12 cellular contexts compared by ENCODE assay signal in genomic region chr18:48825101-48825745, GRCh38.
DNase-seq lines count a peak whose midpoint lies in the region; ATAC-seq and TF ChIP-seq lines count a peak whose summit lies in the region.
"Had no signal": no experiment of that assay in that cellular context is flagged by ENCODE, and none has a peak within 500 bp of the region (broad histone marks: within the 10 kb centered on the region; RNA-seq: fewer than 3 reads in every experiment).

No MANE protein-coding gene starts in this region.

- H3K4me3 ChIP-seq in adrenal gland (no peak overlapping the region), trophoblast cell (ENCODE audit: low read depth, low read length) (no peak overlapping the region)
- H3K4me3 ChIP-seq: left lung had no signal

- peak overlapping the region; percentile 10 for H3K4ac ChIP-seq in trophoblast cell (ENCODE audit: low read depth, low read length)

- no peak overlapping the region for H4K12ac ChIP-seq in trophoblast cell (ENCODE audit: low read depth, low read length)

- peak overlapping the region; percentile 21 for H2BK5ac ChIP-seq in trophoblast cell (ENCODE audit: low read depth, low read length, poor library complexity)

- H4K8ac ChIP-seq in trophoblast cell (ENCODE audit: low read depth, low read length): peak overlapping the region; percentile 55

- H3K4me2 ChIP-seq in trophoblast cell (ENCODE audit: low read length): no peak overlapping the region

- H3K18ac ChIP-seq in trophoblast cell (ENCODE audit: low read length): peak overlapping the region; percentile 24

- no peaks in the 10 kb centered on the region for H3K9me3 ChIP-seq in adrenal gland (replicated peaks in 1 of 3)
- no peaks in the 10 kb centered on the region for H3K9me3 ChIP-seq in trophoblast cell (ENCODE audit: insufficient read depth, low read depth, low read length)
- H3K9me3 ChIP-seq: left lung had no signal

- CTCF ChIA-PET in activated CD4-positive, alpha-beta T cell treated with anti-CD3 and anti-CD28 coated beads, Interleukin-2, amount 10 ng/mL, durations not matched to agents 7 days and 5 days (lab: Charles Lee): interaction anchor here (0.7 kb wide), 2 partner anchors 10 to 32 kb away, joined by 4 read pairs; no protein-coding TSS in a partner anchor

- DNase-seq in EH (ENCODE audit: low read depth) (peak; percentile 75), adrenal gland (peak in 4 of 7 donors; percentile 9 to 55 (median 18)), glutamatergic neuron (peak; percentile 3), trophoblast cell (no peak), activated gamma-delta T cell treated with Interleukin-2 at 50 U/mL for 16 hours (no peak)
- no peak for DNase-seq in activated CD4-positive, alpha-beta T cell treated with anti-CD3 and anti-CD28 coated beads, Interleukin-2, amount 10 ng/mL, durations not matched to agents 7 days and 5 days
- DNase-seq: retina had no signal

- peaks cover 38% of the 10 kb centered on the region for H3K79me1 ChIP-seq in trophoblast cell (ENCODE audit: low read length)

- H3K27ac ChIP-seq in adrenal gland: peak overlapping the region in 2 of 5 donors; percentile 39 to 81
- H3K27ac ChIP-seq in trophoblast cell (ENCODE audit: low read depth, low read length): peak overlapping the region; percentile 60
- H3K27ac ChIP-seq: left lung had no signal

- peaks cover 10% of the 10 kb centered on the region for H3K79me2 ChIP-seq in trophoblast cell (ENCODE audit: control insufficient read depth, insufficient read depth, low read length, poor library complexity)

- POLR2A ChIA-PET in activated CD4-positive, alpha-beta T cell treated with anti-CD3 and anti-CD28 coated beads, Interleukin-2, amount 10 ng/mL, durations not matched to agents 7 days and 5 days (lab: Charles Lee): no interaction called here

- H3K36me3 Mint-ChIP-seq in glutamatergic neuron (ENCODE audit: unreplicated experiment): peaks cover 27% of the 10 kb centered on the region
- peaks cover 11% of the 10 kb centered on the region for H3K36me3 Mint-ChIP-seq in activated CD4-positive, alpha-beta T cell treated with anti-CD3 and anti-CD28 coated beads, Interleukin-2, amount 10 ng/mL, durations not matched to agents 7 days and 5 days (ENCODE audit: low read depth)

- H3K14ac ChIP-seq in trophoblast cell (ENCODE audit: low read length): peak overlapping the region; percentile 59

- no peak overlapping the region for H2AFZ ChIP-seq in trophoblast cell (ENCODE audit: insufficient read depth, low read length, poor library complexity)

- H3K4me3 Mint-ChIP-seq in glutamatergic neuron (ENCODE audit: unreplicated experiment): no peak overlapping the region
- no peak overlapping the region for H3K4me3 Mint-ChIP-seq in activated CD4-positive, alpha-beta T cell treated with anti-CD3 and anti-CD28 coated beads, Interleukin-2, amount 10 ng/mL, durations not matched to agents 7 days and 5 days
- H3K4me3 Mint-ChIP-seq: activated T-cell treated with anti-CD3 and anti-CD28 coated beads, Interleukin-2, amount 50 U/mL, for 72 hours; CD8-positive, alpha-beta memory T cell had no signal

- peaks cover 0 to 40% of the 10 kb centered on the region in 2 donors for H3K4me1 ChIP-seq in adrenal gland (replicated peaks in 1 of 2)
- H3K4me1 ChIP-seq in trophoblast cell (ENCODE audit: control insufficient read depth in 1 of 2, insufficient read depth in 2 of 2, low read length in 2 of 2): peaks cover 45 to 50% of the 10 kb centered on the region in 2 experiments

- no peak overlapping the region for H3K9ac ChIP-seq in trophoblast cell (ENCODE audit: low read length)

- H3K23ac ChIP-seq in trophoblast cell (ENCODE audit: low read length): no peak overlapping the region

- peak overlapping the region; percentile 88 for H2AK5ac ChIP-seq in trophoblast cell (ENCODE audit: low read length)

- peaks cover 0 to 1% of the 10 kb centered on the region in 2 donors for H3K36me3 ChIP-seq in adrenal gland (replicated peaks in 1 of 2)
- H3K36me3 ChIP-seq in trophoblast cell (ENCODE audit: control insufficient read depth in 1 of 2, insufficient read depth in 2 of 2, low read length in 2 of 2): peaks cover 0 to 2% of the 10 kb centered on the region in 2 experiments

- H3K27me3 ChIP-seq in adrenal gland (no peaks in the 10 kb centered on the region), trophoblast cell (ENCODE audit: insufficient read depth, low read length) (no peaks in the 10 kb centered on the region)
- H3K27me3 ChIP-seq: left lung had no signal

- WGBS in adrenal gland, 4 donors: 58 to 69% (median 66%) methylated on average over 6 of the region's 6 CpGs
- no CpG with 5 or more reads among the region's 6 CpGs for WGBS in trophoblast cell (ENCODE audit: extremely low coverage, insufficient coverage, insufficient read length)

- H4K91ac ChIP-seq in trophoblast cell (ENCODE audit: low read depth, low read length): peak overlapping the region; percentile 8

- H2BK120ac ChIP-seq in trophoblast cell (ENCODE audit: insufficient read depth, low read length, poor library complexity): peak overlapping the region; percentile 26

- H3K27me3 Mint-ChIP-seq in glutamatergic neuron (ENCODE audit: unreplicated experiment): peaks cover 8% of the 10 kb centered on the region
- H3K27me3 Mint-ChIP-seq in activated CD4-positive, alpha-beta T cell treated with anti-CD3 and anti-CD28 coated beads, Interleukin-2, amount 10 ng/mL, durations not matched to agents 7 days and 5 days: peaks cover 10% of the 10 kb centered on the region
- H3K27me3 Mint-ChIP-seq: CD8-positive, alpha-beta memory T cell had no signal

- ATAC-seq in GM19023 (IDR thresholded peaks at IDR 0.05; ENCODE audit: unreplicated experiment) (no peak), HG02759 (IDR thresholded peaks at IDR 0.05; ENCODE audit: unreplicated experiment) (no peak)
- ATAC-seq: activated T-cell treated with anti-CD3 and anti-CD28 coated beads, Interleukin-2, amount 50 U/mL, for 72 hours; left lung had no signal

- H3K9me3 Mint-ChIP-seq in glutamatergic neuron (ENCODE audit: unreplicated experiment): peaks cover 14% of the 10 kb centered on the region
- peaks cover 2% of the 10 kb centered on the region for H3K9me3 Mint-ChIP-seq in activated CD4-positive, alpha-beta T cell treated with anti-CD3 and anti-CD28 coated beads, Interleukin-2, amount 10 ng/mL, durations not matched to agents 7 days and 5 days
- H3K9me3 Mint-ChIP-seq: activated T-cell treated with anti-CD3 and anti-CD28 coated beads, Interleukin-2, amount 50 U/mL, for 72 hours; CD8-positive, alpha-beta memory T cell had no signal

- H3K27ac Mint-ChIP-seq in glutamatergic neuron (ENCODE audit: unreplicated experiment): no peak overlapping the region
- no peak overlapping the region for H3K27ac Mint-ChIP-seq in activated CD4-positive, alpha-beta T cell treated with anti-CD3 and anti-CD28 coated beads, Interleukin-2, amount 10 ng/mL, durations not matched to agents 7 days and 5 days
- H3K27ac Mint-ChIP-seq: activated T-cell treated with anti-CD3 and anti-CD28 coated beads, Interleukin-2, amount 50 U/mL, for 72 hours had no signal

- H3K4me1 Mint-ChIP-seq in glutamatergic neuron (ENCODE audit: low read depth, unreplicated experiment): peaks cover 18% of the 10 kb centered on the region
- H3K4me1 Mint-ChIP-seq in activated CD4-positive, alpha-beta T cell treated with anti-CD3 and anti-CD28 coated beads, Interleukin-2, amount 10 ng/mL, durations not matched to agents 7 days and 5 days: peaks cover 11% of the 10 kb centered on the region

- TF ChIP-seq CTCF in adrenal gland (IDR thresholded peaks at IDR 0.05): no peak
- no peak for TF ChIP-seq CTCF in glutamatergic neuron (IDR thresholded peaks at IDR 0.05; ENCODE audit: partially characterized antibody, unreplicated experiment)

- intact Hi-C loops in adrenal gland (cut with DNase I): no loop called here

- no peak for TF ChIP-seq POLR2A in adrenal gland (IDR thresholded peaks at IDR 0.05)

- H2BK12ac ChIP-seq in trophoblast cell (ENCODE audit: low read length): peak overlapping the region; percentile 90

Comparison
In these comparisons a context has a peak if more than half of its experiments do, and no peak if none do; other contexts are left out.
1. DNase-seq: peak in EH (single experiment), adrenal gland (4 of 7) and glutamatergic neuron (single experiment); none in trophoblast cell (0 of 2), activated CD4-positive, alpha-beta T cell treated with anti-CD3 and anti-CD28 coated beads, Interleukin-2, amount 10 ng/mL, durations not matched to agents 7 days and 5 days (single experiment) and activated gamma-delta T cell treated with Interleukin-2 at 50 U/mL for 16 hours (single experiment).